In the genomic region with DNA sequence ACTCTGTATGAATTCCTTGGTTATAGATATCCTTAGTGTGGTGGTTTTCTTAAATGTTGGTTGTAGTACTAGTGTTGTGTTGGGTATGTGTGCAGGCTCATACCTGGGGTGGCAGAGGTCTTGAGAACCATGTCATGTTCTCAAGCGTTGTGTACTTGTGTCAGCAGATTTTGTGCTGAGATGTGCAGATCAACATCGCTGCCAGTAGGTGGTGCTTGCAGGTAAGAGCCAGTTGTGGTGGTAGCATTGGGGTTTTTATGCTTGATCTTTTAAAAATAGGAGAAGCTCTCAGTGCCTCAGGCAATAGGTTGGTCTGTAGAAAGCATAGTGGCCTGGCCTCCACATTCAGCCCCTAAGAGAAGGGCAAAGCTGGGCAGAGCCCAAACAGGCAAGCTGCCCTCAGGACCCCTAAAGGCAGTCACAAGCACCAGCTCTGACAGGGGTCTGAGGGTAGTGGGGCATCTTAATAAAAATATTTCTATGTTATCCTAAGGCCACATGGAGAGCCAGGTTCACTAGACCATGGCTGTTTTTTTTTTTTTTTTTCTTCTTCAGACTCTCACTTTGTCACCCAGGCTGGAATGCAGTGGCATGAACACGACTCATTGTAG, we compare ENCODE assay signal across 7 cellular contexts.
DNase-seq lines count a peak whose midpoint lies in the region; ATAC-seq and TF ChIP-seq lines count a peak whose summit lies in the region.

No MANE protein-coding gene starts in this region.

- H4K20me1 ChIP-seq in DOHH2 (ENCODE audit: control insufficient read depth, insufficient read depth, low read depth, low read length) = no peaks in the 10 kb centered on the region

- H3K27me3 ChIP-seq in DOHH2 (ENCODE audit: control insufficient read depth, low read length) = no peaks in the 10 kb centered on the region
- H3K27me3 ChIP-seq in stomach = no peaks in the 10 kb centered on the region

- peak; percentile 69 for ATAC-seq in GM19372 (IDR thresholded peaks at IDR 0.05; ENCODE audit: low read depth, unreplicated experiment)

- H3K9me2 ChIP-seq in DOHH2 (replicated peaks; ENCODE audit: control insufficient read depth, low read length) = no peaks in the 10 kb centered on the region

- H3K4me2 ChIP-seq in DOHH2 (ENCODE audit: low read length) = no peak overlapping the region

- H3K9me3 ChIP-seq in DOHH2 (ENCODE audit: control insufficient read depth, insufficient read depth, low read length) (no peaks in the 10 kb centered on the region), stomach (no peaks in the 10 kb centered on the region)

- H3K4me1 ChIP-seq in DOHH2 (ENCODE audit: control insufficient read depth, low read length) (no peaks in the 10 kb centered on the region), stomach (no peaks in the 10 kb centered on the region)

- no peak for TF ChIP-seq POLR2A in stomach (IDR thresholded peaks at IDR 0.05)

- intact Hi-C loops in stomach (cut with DNase I; ENCODE audit: low total_unique reads) = no loop called here

- H3K27ac ChIP-seq in DOHH2 (ENCODE audit: low read depth, low read length) = no peak overlapping the region
- no peak overlapping the region for H3K27ac ChIP-seq in stomach

- peak; percentile 43 for DNase-seq in SKM-1 treated with dmso at 0.1 percent for 144 hours (lab: John Stamatoyannopoulos, UW; ENCODE audit: unreplicated experiment)
- peak; percentile 20 for DNase-seq in glomerular visceral epithelial cell (ENCODE audit: extremely low spot score)
- no peak for DNase-seq in stomach
- no peak for DNase-seq in cerebellum (ENCODE audit: low spot score)

- no peaks in the 10 kb centered on the region for H3K79me2 ChIP-seq in DOHH2 (ENCODE audit: control insufficient read depth, low read length)

- H3K36me3 ChIP-seq in DOHH2 (ENCODE audit: control insufficient read depth, low read length) = no peaks in the 10 kb centered on the region
- H3K36me3 ChIP-seq in stomach = no peaks in the 10 kb centered on the region

- no peak for TF ChIP-seq EP300 in Ishikawa (IDR thresholded peaks at IDR 0.05; ENCODE audit: borderline replicate concordance)
- no peak for TF ChIP-seq EP300 in stomach (IDR thresholded peaks at IDR 0.05)

- H3F3A ChIP-seq in DOHH2 (ENCODE audit: control insufficient read depth, insufficient read depth) = no peaks in the 10 kb centered on the region

- H3K4me3 ChIP-seq in DOHH2 (ENCODE audit: low read length) = no peak overlapping the region
- H3K4me3 ChIP-seq in stomach = no peak overlapping the region

- TF ChIP-seq CTCF in DOHH2 (IDR thresholded peaks at IDR 0.05; ENCODE audit: low read depth, low read length, poor library complexity, severe bottlenecking) (peak; percentile 82), stomach (IDR thresholded peaks at IDR 0.05) (peak in 4 of 7 experiments; percentile 15 to 40 (median 30))

- 32 to 42% (median 32%) methylated on average over 3 of the region's 3 CpGs for WGBS in stomach, 5 donors

- TF ChIP-seq RAD21 in Ishikawa (IDR thresholded peaks at IDR 0.05; ENCODE audit: low read depth) = peak; percentile 62

TF ChIP-seq in Ishikawa, 13 proteins besides CTCF, POLR2A, EP300 and RAD21:
- TF ChIP-seq CEBPB (IDR thresholded peaks at IDR 0.05) (no peak), TEAD4 (IDR thresholded peaks at IDR 0.05) (peak; percentile 73)

Comparison
In these comparisons a context has a peak if more than half of its experiments do, and no peak if none do; other contexts are left out.
1. DNase-seq: peak in SKM-1 treated with dmso at 0.1 percent for 144 hours (single experiment) and glomerular visceral epithelial cell (single experiment); none in stomach (single experiment) and cerebellum (single experiment).